14 cellular contexts compared by ENCODE assay signal in the genomic region with DNA sequence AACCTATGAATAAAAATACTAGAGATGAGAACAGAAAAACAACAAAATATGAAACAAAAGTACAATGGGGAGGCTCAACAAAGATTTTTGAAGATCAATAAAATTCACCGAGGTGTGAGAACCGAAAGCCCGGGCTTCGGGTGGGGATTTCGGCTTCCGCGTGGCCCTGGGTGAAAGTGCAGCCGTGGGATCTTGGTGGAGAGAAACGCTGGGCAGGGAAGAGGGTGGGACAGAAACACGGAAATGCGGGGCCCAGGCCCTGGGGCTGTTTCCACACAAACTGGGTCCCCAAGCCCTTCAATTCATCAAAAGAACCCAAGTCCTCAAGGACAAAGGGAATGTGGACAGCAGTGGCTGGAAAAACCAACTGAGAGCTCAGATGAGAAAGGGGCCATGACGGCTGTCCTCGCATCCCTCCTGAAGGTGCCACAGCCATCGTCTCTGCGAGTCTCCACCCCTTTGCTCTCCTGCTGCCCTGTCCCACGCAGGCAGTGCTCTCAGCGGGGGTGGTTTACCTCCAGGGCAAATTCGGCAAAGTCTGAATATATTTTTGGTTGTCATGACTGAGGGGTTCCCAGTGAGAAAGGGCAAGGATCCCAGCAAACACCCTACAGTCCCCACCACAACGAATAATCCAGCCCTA. TPM values are rescaled to one million over a fixed set of nuclear protein-coding genes. Genes with fewer than 3 reads are reported as not detected.
DNase-seq lines count a peak whose midpoint lies in the region; ATAC-seq and TF ChIP-seq lines count a peak whose summit lies in the region.
"Had no signal": no experiment of that assay in that cellular context is flagged by ENCODE, and none has a peak within 500 bp of the region (broad histone marks: within the 10 kb centered on the region; RNA-seq: fewer than 3 reads in every experiment).

No MANE protein-coding gene starts in this region.

- H3K27me3 ChIP-seq in H7 (ENCODE audit: control insufficient read depth, insufficient read depth, low read length), result no peaks in the 10 kb centered on the region
- H3K27me3 ChIP-seq in lower lobe of right lung (ENCODE audit: low read depth), result peaks cover 7% of the 10 kb centered on the region
- H3K27me3 ChIP-seq in upper lobe of right lung, result peaks cover 10% of the 10 kb centered on the region

- peaks cover 23 to 37% of the 10 kb centered on the region in 2 donors for H3K27me3 Mint-ChIP-seq in T-cell

- POLR2A ChIA-PET in T-cell (lab: Charles Lee), result no interaction called here

- TF ChIP-seq CTCF in lower lobe of right lung (IDR thresholded peaks at IDR 0.05) (no peak), upper lobe of right lung (IDR thresholded peaks at IDR 0.05) (no peak)

- H3K36me3 ChIP-seq in H7 (replicated peaks; ENCODE audit: control insufficient read depth, insufficient read depth, low read length) (no peaks in the 10 kb centered on the region), lower lobe of right lung (no peaks in the 10 kb centered on the region), upper lobe of right lung (no peaks in the 10 kb centered on the region)

- CTCF ChIA-PET in T-cell (lab: Charles Lee), result no interaction called here

- ATAC-seq in left cardiac atrium (no peak), lower lobe of right lung (no peak), upper lobe of right lung (no peak), T-cell (replicated peaks in 1 of 4) (no peak), GM19324 (IDR thresholded peaks at IDR 0.05; ENCODE audit: low FRiP score, unreplicated experiment) (no peak)
- ATAC-seq: CD8-positive, alpha-beta T cell had no signal

- no peaks in the 10 kb centered on the region for H3K36me3 Mint-ChIP-seq in T-cell
- H3K36me3 Mint-ChIP-seq: CD8-positive, alpha-beta T cell had no signal

- H3K4me1 Mint-ChIP-seq in T-cell, result no peaks in the 10 kb centered on the region
- H3K4me1 Mint-ChIP-seq: B cell had no signal

- H3K9me3 Mint-ChIP-seq in T-cell, result peaks cover 0 to 5% (median 0%) of the 10 kb centered on the region in 3 donors
- H3K9me3 Mint-ChIP-seq: CD8-positive, alpha-beta T cell had no signal

- H3K27ac ChIP-seq in lower lobe of right lung (no peak overlapping the region), upper lobe of right lung (no peak overlapping the region)
- H3K27ac ChIP-seq: C4-2B, GM23248 had no signal

- no peak overlapping the region for H3K27ac Mint-ChIP-seq in T-cell
- H3K27ac Mint-ChIP-seq: B cell; CD8-positive, alpha-beta T cell had no signal

- no peaks in the 10 kb centered on the region for H3K9me3 ChIP-seq in lower lobe of right lung
- H3K9me3 ChIP-seq in upper lobe of right lung, result no peaks in the 10 kb centered on the region

- intact Hi-C loops in left cardiac atrium (cut with DNase I), result no loop called here
- intact Hi-C loops in cardiac septum (cut with DNase I), result no loop called here
- intact Hi-C loops in lower lobe of right lung (cut with DNase I), result no loop called here
- intact Hi-C loops in upper lobe of right lung (cut with DNase I), result no loop called here

- no peak overlapping the region for H3K4me3 Mint-ChIP-seq in T-cell
- H3K4me3 Mint-ChIP-seq: B cell; CD8-positive, alpha-beta T cell had no signal

- DNase-seq in left cardiac atrium (peak; percentile 2), cardiac septum (ENCODE audit: low spot score) (no peak), H7 (peak; percentile 37), lower lobe of right lung (peak; percentile 20), upper lobe of right lung (peak; percentile 36), HK-2 (ENCODE audit: unreplicated experiment) (no peak), T-cell (no peak)
- DNase-seq: CD8-positive, alpha-beta T cell; DMS 273 treated with DMSO at 0.1 percent for 48 hours; GM23248 had no signal

- H3K4me1 ChIP-seq in lower lobe of right lung, result no peaks in the 10 kb centered on the region
- no peaks in the 10 kb centered on the region for H3K4me1 ChIP-seq in upper lobe of right lung

- no peak overlapping the region for H3K4me3 ChIP-seq in H7 (ENCODE audit: insufficient read depth, low read depth, low read length)
- H3K4me3 ChIP-seq in lower lobe of right lung, result no peak overlapping the region
- no peak overlapping the region for H3K4me3 ChIP-seq in upper lobe of right lung
- H3K4me3 ChIP-seq: GM23248 had no signal

RNA-seq across cellular contexts. Expression of gene FOXL3, which starts 19.7 kb away (rescaled TPM):
- total RNA-seq in left cardiac atrium (not detected), cardiac septum (not detected), lower lobe of right lung (not detected), upper lobe of right lung (not detected), T-cell (not detected)
- not detected in 2 replicates for total RNA-seq in H7 (2014; rRNA removed; shearing (Covaris generic))
- total RNA-seq: B cell; CD8-positive, alpha-beta T cell; Daoy; GM23248 had no signal

Comparison
In these comparisons a context has a peak if more than half of its experiments do, and no peak if none do; other contexts are left out.
1. DNase-seq: peak in left cardiac atrium (single experiment), H7 (single experiment), lower lobe of right lung (single experiment) and upper lobe of right lung (single experiment); none in cardiac septum (single experiment), HK-2 (single experiment) and T-cell (0 of 34).